ENCODE assay signal across 27 cellular contexts in genomic region chr6:73054958-73055357, GRCh38.
"Had no signal": no experiment of that assay in that cellular context is flagged by ENCODE, and none has a peak within 500 bp of the region (broad histone marks: within the 10 kb centered on the region; RNA-seq: fewer than 3 reads in every experiment).

No MANE protein-coding gene starts in this region.

- H3K27me3 ChIP-seq: colonic mucosa, dorsolateral prefrontal cortex, esophagus muscularis mucosa, esophagus squamous epithelium, gastrocnemius medialis, gastroesophageal sphincter, heart left ventricle, heart right ventricle had no signal

- H3K36me3 ChIP-seq: colonic mucosa, esophagus muscularis mucosa, esophagus squamous epithelium, gastrocnemius medialis, gastroesophageal sphincter, heart left ventricle, heart right ventricle had no signal

- H3K4me1 ChIP-seq: colonic mucosa, esophagus muscularis mucosa, esophagus squamous epithelium, foreskin keratinocyte, gastrocnemius medialis, gastroesophageal sphincter, heart left ventricle, heart right ventricle had no signal

- H3K4me3 ChIP-seq: colonic mucosa, coronary artery, dorsolateral prefrontal cortex, esophagus muscularis mucosa, esophagus squamous epithelium, gastrocnemius medialis, gastroesophageal sphincter, heart left ventricle, heart right ventricle had no signal

- DNase-seq: colonic mucosa; cortex of kidney; dermis blood vessel endothelial cell; dorsolateral prefrontal cortex; effector CD4-positive, alpha-beta T cell; effector CD8-positive, alpha-beta T cell; effector memory CD4-positive, alpha-beta T cell; effector memory CD8-positive, alpha-beta T cell; endodermal cell; erythroblast; esophagus squamous epithelium; foreskin fibroblast; foreskin keratinocyte; foreskin melanocyte; gastrocnemius medialis; glutamatergic neuron; head of caudate nucleus; heart left ventricle; heart right ventricle had no signal

- FAIRE-seq: colon, endometrium, endothelial cell of umbilical vein, frontal cortex had no signal

- H3K27ac ChIP-seq: colonic mucosa, coronary artery, dorsolateral prefrontal cortex, epithelial cell of prostate, esophagus muscularis mucosa, esophagus squamous epithelium, foreskin keratinocyte, gastrocnemius medialis, gastroesophageal sphincter, heart left ventricle, heart right ventricle had no signal

- H3K9me3 ChIP-seq: colonic mucosa, esophagus muscularis mucosa, esophagus squamous epithelium, gastrocnemius medialis, gastroesophageal sphincter had no signal
